13 cellular contexts compared by ENCODE assay signal in genomic region chr18:44786697-44787096, GRCh38.
DNase-seq lines count a peak whose midpoint lies in the region; ATAC-seq, FAIRE-seq and TF ChIP-seq lines count a peak whose summit lies in the region.
"Had no signal": no experiment of that assay in that cellular context is flagged by ENCODE, and none has a peak within 500 bp of the region (broad histone marks: within the 10 kb centered on the region; RNA-seq: fewer than 3 reads in every experiment).

No MANE protein-coding gene starts in this region.

- peak; percentile 27 for DNase-seq in GM12891 (ENCODE audit: insufficient read length, low spot score)
- DNase-seq in germinal center (ENCODE audit: low spot score): peak; percentile 28
- DNase-seq in DMS114 treated with DMSO at 0.1 percent for 48 hours (lab: John Stamatoyannopoulos, UW; ENCODE audit: unreplicated experiment): no peak
- DNase-seq in activated naive CD4-positive, alpha-beta T cell (lab: John Stamatoyannopoulos, UW): no peak
- DNase-seq in HuH-7 (ENCODE audit: low spot score): no peak
- DNase-seq in cerebellar cortex (ENCODE audit: low spot score): no peak
- DNase-seq: naive thymus-derived CD4-positive, alpha-beta T cell; stomach had no signal

- ATAC-seq in GM21360 (IDR thresholded peaks at IDR 0.05; ENCODE audit: unreplicated experiment): peak; percentile 70
- ATAC-seq in HG03280 (IDR thresholded peaks at IDR 0.05; ENCODE audit: unreplicated experiment): peak; percentile 75
- ATAC-seq: naive thymus-derived CD4-positive, alpha-beta T cell; Panc1 had no signal

- TF ChIP-seq POLR2A in GM12891 (IDR thresholded peaks at IDR 0.05; ENCODE audit: low read depth, low read length): no peak

- FAIRE-seq in GM12891 (lab: Jason Lieb, UNC): peak; percentile 61
- FAIRE-seq: D721Med, HTR-8/SVneo had no signal

TF ChIP-seq in GM12891, 5 proteins besides CTCF, POLR2A, EP300 and RAD21:
- TF ChIP-seq POLR2AphosphoS5 (IDR thresholded peaks at IDR 0.05; ENCODE audit: low read depth, low read length): no peak
- TF ChIP-seq SPI1 (IDR thresholded peaks at IDR 0.05; ENCODE audit: low read depth, low read length): no peak
- TF ChIP-seq POU2F2 (IDR thresholded peaks at IDR 0.05; ENCODE audit: low read depth, low read length): no peak
- no peak for TF ChIP-seq TAF1 (IDR thresholded peaks at IDR 0.05; ENCODE audit: low read depth, low read length)
- no peak for TF ChIP-seq PAX5 (IDR thresholded peaks at IDR 0.05; ENCODE audit: insufficient read depth, low read length, severe bottlenecking)

Comparison
In these comparisons a context has a peak if more than half of its experiments do, and no peak if none do; other contexts are left out.
1. DNase-seq: peak in GM12891 (single experiment) and germinal center (single experiment); none in DMS114 treated with DMSO at 0.1 percent for 48 hours (single experiment), activated naive CD4-positive, alpha-beta T cell (0 of 4), HuH-7 (single experiment) and cerebellar cortex (single experiment).